11 cellular contexts compared by ENCODE assay signal in genomic region chrX:27619975-27620374, GRCh38.
DNase-seq lines count a peak whose midpoint lies in the region; ATAC-seq and TF ChIP-seq lines count a peak whose summit lies in the region.
"Had no signal": no experiment of that assay in that cellular context is flagged by ENCODE, and none has a peak within 500 bp of the region (broad histone marks: within the 10 kb centered on the region; RNA-seq: fewer than 3 reads in every experiment).

No MANE protein-coding gene starts in this region.

- no peak overlapping the region for H3K4me3 ChIP-seq in OCI-LY1 (ENCODE audit: low read depth, low read length, poor library complexity, severe bottlenecking)
- no peak overlapping the region for H3K4me3 ChIP-seq in epithelial cell of esophagus (ENCODE audit: low read length)
- no peak overlapping the region for H3K4me3 ChIP-seq in foreskin fibroblast (ENCODE audit: low read depth in 1 of 2, low read length in 2 of 2)

- H3K9me2 ChIP-seq in OCI-LY1 (ENCODE audit: low read depth, low read length): no peaks in the 10 kb centered on the region

- H4K20me1 ChIP-seq in OCI-LY1 (ENCODE audit: insufficient read depth, low read length): no peaks in the 10 kb centered on the region

- no peaks in the 10 kb centered on the region for H3K27me3 ChIP-seq in OCI-LY1 (ENCODE audit: insufficient read depth, low read length)

- H3K9me3 ChIP-seq in OCI-LY1 (ENCODE audit: low read length): no peaks in the 10 kb centered on the region

- no peaks in the 10 kb centered on the region for H3K36me3 ChIP-seq in OCI-LY1 (ENCODE audit: insufficient read depth, low read length)

- H3F3A ChIP-seq in OCI-LY1 (ENCODE audit: insufficient read depth, low read length): no peaks in the 10 kb centered on the region

- H2AFZ ChIP-seq in OCI-LY1 (ENCODE audit: low read length): no peak overlapping the region
- H2AFZ ChIP-seq: parathyroid adenoma had no signal

- no peaks in the 10 kb centered on the region for H3K79me2 ChIP-seq in OCI-LY1 (ENCODE audit: insufficient read depth, low read length)
- H3K79me2 ChIP-seq: parathyroid adenoma had no signal

- ATAC-seq in GM18907 (IDR thresholded peaks at IDR 0.05; ENCODE audit: unreplicated experiment) (no peak), GM21723 (IDR thresholded peaks at IDR 0.05; ENCODE audit: unreplicated experiment) (no peak)

- peak; percentile 7 for DNase-seq in SKM-1 treated with dmso at 0.1 percent for 144 hours (lab: John Stamatoyannopoulos, UW; ENCODE audit: unreplicated experiment)
- no peak for DNase-seq in SKM-1 (lab: John Stamatoyannopoulos, UW; ENCODE audit: unreplicated experiment)
- DNase-seq in epithelial cell of esophagus (ENCODE audit: low read depth): peak; percentile 34
- peak; percentile 1 for DNase-seq in stromal cell of bone marrow (ENCODE audit: low read depth)
- DNase-seq in foreskin fibroblast: no peak
- DNase-seq: activated naive CD8-positive, alpha-beta T cell treated with anti-CD3 and anti-CD28 coated beads for 36 hours; NCI-H146 had no signal

- H3K27ac ChIP-seq in OCI-LY1 (ENCODE audit: low read depth, low read length, poor library complexity, severe bottlenecking): no peak overlapping the region
- H3K27ac ChIP-seq: parathyroid adenoma had no signal

- no peak overlapping the region for H3K4me2 ChIP-seq in OCI-LY1 (ENCODE audit: low read length)

- no peak overlapping the region for H3K9ac ChIP-seq in OCI-LY1 (ENCODE audit: low read length)
- H3K9ac ChIP-seq: parathyroid adenoma had no signal

- TF ChIP-seq CTCF in OCI-LY1 (IDR thresholded peaks at IDR 0.05; ENCODE audit: low read length): peak; percentile 26
- peak; percentile 48 for TF ChIP-seq CTCF in epithelial cell of esophagus (IDR thresholded peaks at IDR 0.05; ENCODE audit: insufficient read depth, low read depth, low read length, missing control alignments)
- TF ChIP-seq CTCF in foreskin fibroblast (IDR thresholded peaks at IDR 0.05; ENCODE audit: low read depth, low read length): no peak

- no peaks in the 10 kb centered on the region for H3K4me1 ChIP-seq in OCI-LY1 (ENCODE audit: insufficient read depth, low read length, severe bottlenecking)
- H3K4me1 ChIP-seq: parathyroid adenoma had no signal

Comparison
In these comparisons a context has a peak if more than half of its experiments do, and no peak if none do; other contexts are left out.
1. DNase-seq: peak in SKM-1 treated with dmso at 0.1 percent for 144 hours (single experiment), epithelial cell of esophagus (single experiment) and stromal cell of bone marrow (single experiment); none in SKM-1 (single experiment) and foreskin fibroblast (0 of 2).